11 cellular contexts compared by ENCODE assay signal in the genomic region with DNA sequence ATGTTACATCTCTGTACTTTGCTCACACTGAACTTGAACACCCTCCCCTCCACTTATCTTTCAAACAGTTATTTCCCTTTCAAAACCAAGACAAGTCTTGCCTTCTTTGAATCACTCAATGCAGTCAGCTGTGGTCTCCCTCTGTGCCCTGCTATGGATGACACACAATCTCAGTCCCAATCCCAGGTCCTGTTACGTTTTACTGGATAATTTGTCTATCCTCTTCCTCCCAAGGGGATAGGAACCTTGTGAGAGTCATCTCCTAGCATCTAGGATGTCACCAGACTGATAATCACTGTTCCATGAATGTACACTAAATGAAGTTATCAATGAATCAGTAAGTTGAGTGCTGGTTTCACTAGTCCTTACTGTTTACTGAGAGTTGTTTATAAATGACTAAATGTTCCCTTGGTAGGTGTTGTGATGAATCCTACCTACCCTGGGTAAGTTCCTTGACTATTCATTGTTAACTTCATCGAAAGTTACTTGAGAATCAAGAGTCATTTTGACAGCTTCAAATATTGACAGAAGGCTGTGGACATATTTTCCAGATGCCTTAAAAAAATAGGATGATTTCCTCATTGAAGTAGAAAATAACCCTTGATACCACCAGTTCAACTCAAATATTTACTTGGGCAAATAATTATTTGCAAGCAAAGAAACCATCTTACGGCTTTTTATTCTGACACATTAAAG.
A peak's percentile ranks its signal among the peaks of the same experiment; 100 is the strongest.
DNase-seq lines count a peak whose midpoint lies in the region; ATAC-seq and TF ChIP-seq lines count a peak whose summit lies in the region.
"Had no signal": no experiment of that assay in that cellular context is flagged by ENCODE, and none has a peak within 500 bp of the region (broad histone marks: within the 10 kb centered on the region; RNA-seq: fewer than 3 reads in every experiment).

No MANE protein-coding gene starts in this region.

- TF ChIP-seq CTCF in VCaP (conservative IDR thresholded peaks at IDR 0.05): no peak
- TF ChIP-seq CTCF in fibroblast of lung (conservative IDR thresholded peaks at IDR 0.05 in 1 of 2, IDR thresholded peaks at IDR 0.05 in 1 of 2; ENCODE audit: low read depth in 1 of 2, low read length in 2 of 2): no peak

- H3K4me2 ChIP-seq in fibroblast of lung (ENCODE audit: extremely low read depth, insufficient read depth, low read length): no peak overlapping the region

- H3K4me3 Mint-ChIP-seq in stimulated activated naive CD8-positive, alpha-beta T cell treated with anti-CD3 and anti-CD28 coated beads, Interleukin-15, amount 100 ng/mL, for 72 hours: peak overlapping the region; percentile 34 to 36

- no peak overlapping the region for H3K4me3 ChIP-seq in fibroblast of lung (replicated peaks in 1 of 4; ENCODE audit: control extremely low read depth in 1 of 4, insufficient read depth in 1 of 4, low read depth in 3 of 4, low read length in 4 of 4)
- H3K4me3 ChIP-seq: thyroid gland had no signal

- no peaks in the 10 kb centered on the region for H3K27me3 ChIP-seq in fibroblast of lung (ENCODE audit: control insufficient read depth, insufficient read depth, low read length)
- H3K27me3 ChIP-seq: thyroid gland had no signal

- peaks cover 40% of the 10 kb centered on the region for H3K4me1 ChIP-seq in fibroblast of lung (ENCODE audit: control insufficient read depth, extremely low read depth, insufficient read depth, low read length)

- H3K27ac ChIP-seq in VCaP: peak overlapping the region; percentile 9; the same call in 1 of the 2 replicates
- H3K27ac ChIP-seq in fibroblast of lung (ENCODE audit: insufficient read depth, low read length): peak overlapping the region; percentile 68
- H3K27ac ChIP-seq: thyroid gland had no signal

- H3K27ac Mint-ChIP-seq in stimulated activated naive CD8-positive, alpha-beta T cell treated with anti-CD3 and anti-CD28 coated beads, Interleukin-15, amount 100 ng/mL, for 72 hours: peak overlapping the region in 1 of 2 donors; percentile 79
- H3K27ac Mint-ChIP-seq: progenitor cell of endocrine pancreas had no signal

- H4K20me1 ChIP-seq in fibroblast of lung (ENCODE audit: control insufficient read depth, extremely low read depth, insufficient read depth, low read length): no peaks in the 10 kb centered on the region

- ATAC-seq in stimulated activated naive CD8-positive, alpha-beta T cell treated with anti-CD3 and anti-CD28 coated beads, Interleukin-15, amount 100 ng/mL, for 72 hours: peak; percentile 74

- no peaks in the 10 kb centered on the region for H3K27me3 Mint-ChIP-seq in stimulated activated naive CD8-positive, alpha-beta T cell treated with anti-CD3 and anti-CD28 coated beads, Interleukin-15, amount 100 ng/mL, for 72 hours
- H3K27me3 Mint-ChIP-seq: progenitor cell of endocrine pancreas had no signal

- H2AFZ ChIP-seq in fibroblast of lung (ENCODE audit: low read length): no peak overlapping the region

- H3K9me3 ChIP-seq in fibroblast of lung (ENCODE audit: control insufficient read depth, insufficient read depth, low read depth, low read length): no peaks in the 10 kb centered on the region
- H3K9me3 ChIP-seq: thyroid gland had no signal

- DNase-seq in activated naive CD4-positive, alpha-beta T cell treated with Interleukin-2 at 50 U/mL for 16 hours: peak; percentile 27
- no peak for DNase-seq in activated naive CD4-positive, alpha-beta T cell treated with anti-CD3 and anti-CD28 coated beads, Interleukin-2, amount 50 U/mL, for 16 hours
- DNase-seq in fibroblast of lung (ENCODE audit: low read depth in 2 of 2) (no peak), H4 (ENCODE audit: low spot score) (no peak), inferior parietal cortex (ENCODE audit: extremely low spot score) (no peak), NOMO-1 (lab: John Stamatoyannopoulos, UW; ENCODE audit: unreplicated experiment in 2 of 2) (no peak)
- no peak for DNase-seq in stimulated activated naive CD8-positive, alpha-beta T cell treated with anti-CD3 and anti-CD28 coated beads, Interleukin-15, amount 100 ng/mL, for 72 hours
- DNase-seq: NCI-H1930, thyroid gland had no signal

- H3K79me2 ChIP-seq in fibroblast of lung (ENCODE audit: control insufficient read depth, insufficient read depth, low read length): peaks cover 42% of the 10 kb centered on the region

- H3K4me1 Mint-ChIP-seq in stimulated activated naive CD8-positive, alpha-beta T cell treated with anti-CD3 and anti-CD28 coated beads, Interleukin-15, amount 100 ng/mL, for 72 hours: peaks cover 64% of the 10 kb centered on the region

- H3K36me3 ChIP-seq in fibroblast of lung (ENCODE audit: control insufficient read depth, insufficient read depth, low read length): no peaks in the 10 kb centered on the region
- H3K36me3 ChIP-seq: thyroid gland had no signal

- no peak overlapping the region for H3K9ac ChIP-seq in fibroblast of lung (ENCODE audit: insufficient read depth, low read length)

- peaks cover 0 to 8% of the 10 kb centered on the region in 2 donors for H3K9me3 Mint-ChIP-seq in stimulated activated naive CD8-positive, alpha-beta T cell treated with anti-CD3 and anti-CD28 coated beads, Interleukin-15, amount 100 ng/mL, for 72 hours
